Comparison of ENCODE assay signal across 7 cellular contexts in genomic region chr6:36094786-36095496, GRCh38. TPM values are rescaled to one million over a fixed set of nuclear protein-coding genes. Genes with fewer than 3 reads are reported as not detected.
DNase-seq lines count a peak whose midpoint lies in the region; ATAC-seq, FAIRE-seq and TF ChIP-seq lines count a peak whose summit lies in the region.

No MANE protein-coding gene starts in this region.

- H3K9me3 Mint-ChIP-seq in IgD-negative memory B cell, result no peaks in the 10 kb centered on the region
- H3K9me3 Mint-ChIP-seq in natural killer cell, result no peaks in the 10 kb centered on the region
- H3K9me3 Mint-ChIP-seq in stimulated activated effector memory CD8-positive, alpha-beta T cell treated with anti-CD3 and anti-CD28 coated beads, Interleukin-12 subunit alpha, Interleukin-12 subunit beta, amount 100 ng/mL, for 72 hours, result no peaks in the 10 kb centered on the region

- H3K27ac ChIP-seq in Panc1 (ENCODE audit: low read length) (no peak overlapping the region), fibroblast of lung (ENCODE audit: insufficient read depth, low read length) (no peak overlapping the region)

- no peaks in the 10 kb centered on the region for H3K79me2 ChIP-seq in fibroblast of lung (ENCODE audit: control insufficient read depth, insufficient read depth, low read length)

- peaks cover 3% of the 10 kb centered on the region; the same call in 1 of the 2 replicates for H3K4me1 ChIP-seq in Panc1 (ENCODE audit: control insufficient read depth, insufficient read depth, low read length)
- H3K4me1 ChIP-seq in fibroblast of lung (ENCODE audit: control insufficient read depth, extremely low read depth, insufficient read depth, low read length), result no peaks in the 10 kb centered on the region

- H3K9me3 ChIP-seq in Panc1 (ENCODE audit: control insufficient read depth, insufficient read depth, low read depth, low read length) (no peaks in the 10 kb centered on the region), fibroblast of lung (ENCODE audit: control insufficient read depth, insufficient read depth, low read depth, low read length) (no peaks in the 10 kb centered on the region)

- no TSS peak for BruUV-seq in Panc1 (replicated peaks; lab: Mats Ljungman, UMichigan)

- ATAC-seq in Panc1 (peak; percentile 98), natural killer cell (peak; percentile 59 to 79 (median 61))
- peak; percentile 92 for ATAC-seq in stimulated activated effector memory CD8-positive, alpha-beta T cell treated with anti-CD3 and anti-CD28 coated beads, Interleukin-12 subunit alpha, Interleukin-12 subunit beta, amount 100 ng/mL, for 72 hours

- TF ChIP-seq CTCF in Panc1 (IDR thresholded peaks at IDR 0.05) (peak; percentile 96), fibroblast of lung (conservative IDR thresholded peaks at IDR 0.05 in 1 of 2, IDR thresholded peaks at IDR 0.05 in 1 of 2; ENCODE audit: low read depth in 1 of 2, low read length in 2 of 2) (peak; percentile 88 to 92), natural killer cell (IDR thresholded peaks at IDR 0.05) (peak; percentile 94)

- H3K9ac ChIP-seq in fibroblast of lung (ENCODE audit: insufficient read depth, low read length), result no peak overlapping the region

- CTCF ChIA-PET in Panc1 (lab: Charles Lee), result interaction anchor here (0.5 to 1.3 kb wide), 6 partner anchors 21 to 259 kb away, joined by 3 to 11 read pairs (median 4); partner anchors contain the start of gene MAPK14

- no peak overlapping the region for H3K4me3 ChIP-seq in Panc1 (ENCODE audit: low read depth in 2 of 2, low read length in 2 of 2)
- no peak overlapping the region for H3K4me3 ChIP-seq in fibroblast of lung (replicated peaks in 1 of 4; ENCODE audit: control extremely low read depth in 1 of 4, insufficient read depth in 1 of 4, low read depth in 3 of 4, low read length in 4 of 4)

- no peak for TF ChIP-seq POLR2A in GM12891 (IDR thresholded peaks at IDR 0.05; ENCODE audit: low read depth, low read length)

- no peaks in the 10 kb centered on the region for H3K27me3 ChIP-seq in Panc1 (ENCODE audit: control insufficient read depth, insufficient read depth, low read length)
- no peaks in the 10 kb centered on the region for H3K27me3 ChIP-seq in fibroblast of lung (ENCODE audit: control insufficient read depth, insufficient read depth, low read length)

- H3K27ac Mint-ChIP-seq in IgD-negative memory B cell (peak overlapping the region in 2 of 3 donors; percentile 29 to 48), natural killer cell (peak overlapping the region; percentile 80 to 96)
- H3K27ac Mint-ChIP-seq in stimulated activated effector memory CD8-positive, alpha-beta T cell treated with anti-CD3 and anti-CD28 coated beads, Interleukin-12 subunit alpha, Interleukin-12 subunit beta, amount 100 ng/mL, for 72 hours, result peak overlapping the region; percentile 23

- POLR2A ChIA-PET in Panc1 (lab: Charles Lee), result interaction anchor here (0.5 kb wide), 1 partner anchor 69 kb away, joined by 3 read pairs; no protein-coding TSS in a partner anchor

- H3K27me3 Mint-ChIP-seq in IgD-negative memory B cell (no peaks in the 10 kb centered on the region), natural killer cell (ENCODE audit: low read depth in 2 of 2) (no peaks in the 10 kb centered on the region)

- no peak overlapping the region for H2AFZ ChIP-seq in fibroblast of lung (ENCODE audit: low read length)

- no peak overlapping the region for H3K4me3 Mint-ChIP-seq in IgD-negative memory B cell
- H3K4me3 Mint-ChIP-seq in natural killer cell, result no peak overlapping the region
- H3K4me3 Mint-ChIP-seq in stimulated activated effector memory CD8-positive, alpha-beta T cell treated with anti-CD3 and anti-CD28 coated beads, Interleukin-12 subunit alpha, Interleukin-12 subunit beta, amount 100 ng/mL, for 72 hours, result no peak overlapping the region

- H3K36me3 Mint-ChIP-seq in IgD-negative memory B cell (peaks cover 2% of the 10 kb centered on the region), natural killer cell (no peaks in the 10 kb centered on the region)
- peaks cover 40% of the 10 kb centered on the region for H3K36me3 Mint-ChIP-seq in stimulated activated effector memory CD8-positive, alpha-beta T cell treated with anti-CD3 and anti-CD28 coated beads, Interleukin-12 subunit alpha, Interleukin-12 subunit beta, amount 100 ng/mL, for 72 hours

- peak overlapping the region; percentile 4 for H3K4me2 ChIP-seq in fibroblast of lung (ENCODE audit: extremely low read depth, insufficient read depth, low read length)

- in situ Hi-C loops in Panc1 (cut with HindIII; ENCODE audit: low pct_unique_long_range_greater_than_20kb, low sequenced_read_pairs), result no loop called here

- no peaks in the 10 kb centered on the region for H4K20me1 ChIP-seq in fibroblast of lung (ENCODE audit: control insufficient read depth, extremely low read depth, insufficient read depth, low read length)

- DNase-seq in GM12891 (ENCODE audit: insufficient read length, low spot score) (peak; percentile 23), Panc1 (ENCODE audit: low read depth, low spot score) (peak; percentile 42), activated T-helper 1 cell treated with Interleukin-2 at 50 U/mL for 16 hours (ENCODE audit: low read depth) (peak; percentile 68), fibroblast of lung (ENCODE audit: low read depth in 2 of 2) (peak; percentile 56 to 80), natural killer cell (peak; percentile 80)
- DNase-seq in stimulated activated effector memory CD8-positive, alpha-beta T cell treated with anti-CD3 and anti-CD28 coated beads, Interleukin-12 subunit alpha, Interleukin-12 subunit beta, amount 100 ng/mL, for 72 hours (ENCODE audit: low spot score in 2 of 2), result peak; percentile 73 to 86

- FAIRE-seq in GM12891 (lab: Jason Lieb, UNC), result peak; percentile 81

- intact Hi-C loops in Panc1 (cut with micrococcal nuclease; ENCODE audit: unreplicated experiment), result loop anchor here (2.0 kb wide), 1 partner anchor 68 kb away; the partner anchor contains the start of gene MAPK14
- intact Hi-C loops in natural killer cell (cut with micrococcal nuclease), result loop anchor here (1.0 to 2.0 kb wide), 3 partner anchors 36 to 265 kb away; partner anchors contain the start of genes MAPK13 and MAPK14

- H3K4me1 Mint-ChIP-seq in IgD-negative memory B cell (peaks cover 16 to 33% (median 20%) of the 10 kb centered on the region in 3 donors), natural killer cell (peaks cover 43 to 45% of the 10 kb centered on the region in 2 donors)
- H3K4me1 Mint-ChIP-seq in stimulated activated effector memory CD8-positive, alpha-beta T cell treated with anti-CD3 and anti-CD28 coated beads, Interleukin-12 subunit alpha, Interleukin-12 subunit beta, amount 100 ng/mL, for 72 hours, result peaks cover 31% of the 10 kb centered on the region

- 0 out of 2 replicates have a peak, but pooled peaks cover 3% of the 10 kb centered on the region for H3K36me3 ChIP-seq in Panc1 (ENCODE audit: control insufficient read depth, insufficient read depth, low read length)
- no peaks in the 10 kb centered on the region for H3K36me3 ChIP-seq in fibroblast of lung (ENCODE audit: control insufficient read depth, insufficient read depth, low read length)

TF ChIP-seq in GM12891, 5 proteins besides CTCF, POLR2A, EP300 and RAD21:
- TF ChIP-seq POU2F2 (IDR thresholded peaks at IDR 0.05; ENCODE audit: low read depth, low read length) (peak; percentile 67; the same call in 1 of the 2 replicates), SPI1 (IDR thresholded peaks at IDR 0.05; ENCODE audit: low read depth, low read length) (no peak)

RNA-seq across cellular contexts. Expression of gene MAPK13, which starts 35.4 kb away (rescaled TPM):
- 6.2 TPM for polyA plus RNA-seq in GM12891 (2012; ENCODE audit: low read depth, missing spikeins)
- polyA plus RNA-seq in IgD-negative memory B cell, result 47.1 TPM
- 2.5 TPM for total RNA-seq in Panc1 (2021; ENCODE audit: unreplicated experiment)
- polyA plus RNA-seq in Panc1 (2012; ENCODE audit: insufficient read length), result 7.1 TPM
- 5.4 and 7.6 TPM in 2 replicates for total RNA-seq in fibroblast of lung
- 3.0 and 6.8 TPM in 2 replicates for polyA plus RNA-seq in fibroblast of lung
- 2.9 and 8.3 TPM in 2 replicates for polyA plus RNA-seq in fibroblast of lung (2012)
- 4.1 and 21.0 TPM in 2 replicates for polyA minus RNA-seq in fibroblast of lung (ENCODE audit: low replicate concordance)
- total RNA-seq in natural killer cell, result 10 to 100 TPM; 39.4 to 52.1 (median 49.9) TPM

Comparison
In these comparisons a context has a peak if more than half of its experiments do, and no peak if none do; other contexts are left out.
1. DNase-seq: peak in every context shown above with its lines; median percentile 80 in natural killer cell; 80 in stimulated activated effector memory CD8-positive, alpha-beta T cell treated with anti-CD3 and anti-CD28 coated beads, Interleukin-12 subunit alpha, Interleukin-12 subunit beta, amount 100 ng/mL, for 72 hours; 68 in activated T-helper 1 cell treated with Interleukin-2 at 50 U/mL for 16 hours; 68 in fibroblast of lung; 42 in Panc1; 23 in GM12891.
2. H3K27ac Mint-ChIP-seq: peak in every context shown above with its lines; median percentile 88 in natural killer cell; 38 in IgD-negative memory B cell; 23 in stimulated activated effector memory CD8-positive, alpha-beta T cell treated with anti-CD3 and anti-CD28 coated beads, Interleukin-12 subunit alpha, Interleukin-12 subunit beta, amount 100 ng/mL, for 72 hours.